ENCODE assay signal across 1 cellular context in genomic region chr17:2400474-2400866, GRCh38.
TF ChIP-seq lines count a peak whose summit lies in the region.

No MANE protein-coding gene starts in this region.

TF ChIP-seq in HepG2, 621 proteins besides CTCF, POLR2A, EP300 and RAD21 (continued from another document and continues in another):
- TF ChIP-seq FOXP4 (CRISPR knock-in tag; IDR thresholded peaks at IDR 0.05) (no peak), XRCC5 (optimal IDR thresholded peaks at IDR 0.05; ENCODE audit: low read length) (no peak), TARDBP (CRISPR knock-in tag; IDR thresholded peaks at IDR 0.05) (no peak), HDAC1 (CRISPR knock-in tag; IDR thresholded peaks at IDR 0.05) (peak; percentile 68), ZNF598 (CRISPR knock-in tag; IDR thresholded peaks at IDR 0.05; ENCODE audit: borderline replicate concordance) (no peak), HOXA9 (CRISPR knock-in tag; IDR thresholded peaks at IDR 0.05; ENCODE audit: borderline replicate concordance) (no peak), GPN1 (CRISPR knock-in tag; IDR thresholded peaks at IDR 0.05; ENCODE audit: borderline replicate concordance) (no peak), DBP (CRISPR knock-in tag; IDR thresholded peaks at IDR 0.05; ENCODE audit: not compliant biosample characterization) (no peak), ZNF484 (CRISPR knock-in tag; IDR thresholded peaks at IDR 0.05; ENCODE audit: borderline replicate concordance, low read depth) (no peak), ZNF503 (CRISPR knock-in tag; IDR thresholded peaks at IDR 0.05) (no peak), ZNF383 (CRISPR knock-in tag; IDR thresholded peaks at IDR 0.05; ENCODE audit: borderline replicate concordance) (no peak), TAF15 (IDR thresholded peaks at IDR 0.05; ENCODE audit: low read depth, low read length, poor library complexity, severe bottlenecking) (no peak), ZNF207 (IDR thresholded peaks at IDR 0.05; ENCODE audit: borderline replicate concordance) (no peak), ZNF737 (CRISPR knock-in tag; IDR thresholded peaks at IDR 0.05; ENCODE audit: borderline replicate concordance) (no peak), SRSF4 (IDR thresholded peaks at IDR 0.05; ENCODE audit: low read depth, low read length, poor library complexity, severe bottlenecking) (peak; percentile 24), NCOR1 (IDR thresholded peaks at IDR 0.05; ENCODE audit: borderline replicate concordance, low read length) (no peak), GMEB1 (CRISPR knock-in tag; IDR thresholded peaks at IDR 0.05; ENCODE audit: borderline replicate concordance) (no peak), ZBTB39 (CRISPR knock-in tag; IDR thresholded peaks at IDR 0.05) (no peak), ARID5B (CRISPR knock-in tag; IDR thresholded peaks at IDR 0.05) (no peak), SAP130 (CRISPR knock-in tag; IDR thresholded peaks at IDR 0.05; ENCODE audit: low read depth) (peak; percentile 37), ZNF337 (CRISPR knock-in tag; IDR thresholded peaks at IDR 0.05; ENCODE audit: borderline replicate concordance, low read depth) (no peak), NFKBIZ (CRISPR knock-in tag; IDR thresholded peaks at IDR 0.05) (no peak), AKAP8 (CRISPR knock-in tag; IDR thresholded peaks at IDR 0.05) (no peak), ASH2L (IDR thresholded peaks at IDR 0.05; ENCODE audit: insufficient read length, low read depth, low read length) (peak; percentile 31), JUN (CRISPR knock-in tag; IDR thresholded peaks at IDR 0.05) (no peak), ZNF678 (CRISPR knock-in tag; IDR thresholded peaks at IDR 0.05) (no peak), RBM22 (optimal IDR thresholded peaks at IDR 0.05; ENCODE audit: low read length) (no peak), TAF1 (CRISPR knock-in tag; IDR thresholded peaks at IDR 0.05) (no peak), ZNF850 (CRISPR knock-in tag; conservative IDR thresholded peaks at IDR 0.05) (peak; percentile 15; the same call in 1 of the 2 replicates), ZNF704 (CRISPR knock-in tag; IDR thresholded peaks at IDR 0.05; ENCODE audit: borderline replicate concordance) (no peak), ELF1 (CRISPR knock-in tag; IDR thresholded peaks at IDR 0.05) (no peak), ZFP36L2 (CRISPR knock-in tag; IDR thresholded peaks at IDR 0.05) (no peak), ZNF569 (CRISPR knock-in tag; IDR thresholded peaks at IDR 0.05; ENCODE audit: borderline replicate concordance) (no peak), STAT6 (CRISPR knock-in tag; IDR thresholded peaks at IDR 0.05; ENCODE audit: borderline replicate concordance) (no peak), CHD2 (IDR thresholded peaks at IDR 0.05; ENCODE audit: low read depth, low read length) (no peak), NFYB (CRISPR knock-in tag; IDR thresholded peaks at IDR 0.05) (no peak), ZNF580 (CRISPR knock-in tag; IDR thresholded peaks at IDR 0.05; ENCODE audit: borderline replicate concordance, low read depth) (no peak), RFX1 (IDR thresholded peaks at IDR 0.05) (no peak), NR0B2 (CRISPR knock-in tag; IDR thresholded peaks at IDR 0.05) (no peak), GATA4 (IDR thresholded peaks at IDR 0.05; ENCODE audit: borderline replicate concordance, low read depth) (no peak), TERF1 (CRISPR knock-in tag; IDR thresholded peaks at IDR 0.05) (0 out of 2 replicates have a peak, but pooled peaks have one; percentile 37), ETS1 (CRISPR knock-in tag; IDR thresholded peaks at IDR 0.05) (0 out of 2 replicates have a peak, but pooled peaks have one; percentile 4)
